ENCODE assay signal across 23 cellular contexts in genomic region chr1:226364129-226364899, GRCh38. TPM values are rescaled to one million over a fixed set of nuclear protein-coding genes. Genes with fewer than 3 reads are reported as not detected.
DNase-seq lines count a peak whose midpoint lies in the region; ATAC-seq and TF ChIP-seq lines count a peak whose summit lies in the region.
"Had no signal": no experiment of that assay in that cellular context is flagged by ENCODE, and none has a peak within 500 bp of the region (broad histone marks: within the 10 kb centered on the region; RNA-seq: fewer than 3 reads in every experiment).

No MANE protein-coding gene starts in this region.

- peak; percentile 78 for ATAC-seq in SK-N-SH treated with all-trans-retinoic acid at 6 μM for 48 hours
- ATAC-seq in mucosa of descending colon, result no peak
- no peak for ATAC-seq in gastroesophageal sphincter
- ATAC-seq: activated CD8-positive, alpha-beta T cell treated with anti-CD3 and anti-CD28 coated beads for 36 hours; left colon; stimulated activated naive CD8-positive, alpha-beta T cell treated with anti-CD3 and anti-CD28 coated beads, Interleukin-15, Interleukin-2, amounts not matched to agents 100 U/mL and 50 U/mL, for 24 hours had no signal

- WGBS in gastroesophageal sphincter (ENCODE audit: low coverage in 1 of 2), 2 donors, result 67% methylated on average over 3 to 11 of the region's 12 CpGs

- no peak for TF ChIP-seq EP300 in gastroesophageal sphincter (IDR thresholded peaks at IDR 0.05)

- no peak overlapping the region for H3K4me3 ChIP-seq in fibroblast of pulmonary artery (replicated peaks; ENCODE audit: low read depth, low read length)
- no peak overlapping the region for H3K4me3 ChIP-seq in mucosa of descending colon
- no peak overlapping the region for H3K4me3 ChIP-seq in gastroesophageal sphincter
- H3K4me3 ChIP-seq: colonic mucosa, right lobe of liver, SJCRH30, transverse colon had no signal

- H3K36me3 ChIP-seq in mucosa of descending colon (ENCODE audit: low read depth) (peaks cover 8% of the 10 kb centered on the region), gastroesophageal sphincter (peaks cover 2 to 100% of the 10 kb centered on the region in 2 donors)

- DNase-seq in fibroblast of pulmonary artery (ENCODE audit: low read depth) (peak; percentile 17), medulla oblongata (ENCODE audit: extremely low spot score) (peak; percentile 32), T-helper 1 cell (no peak), NCI-H526 (lab: John Stamatoyannopoulos, UW) (no peak), mucosa of descending colon (no peak)
- DNase-seq: activated CD8-positive, alpha-beta T cell treated with anti-CD3 and anti-CD28 coated beads for 36 hours; activated naive CD4-positive, alpha-beta T cell treated with anti-CD3 and anti-CD28 coated beads, Interleukin-2, amount 10 ng/mL, durations not matched to agents 7 days and 5 days; activated T-cell treated with anti-CD3 and anti-CD28 coated beads, Interleukin-2, amount 50 U/mL, for 48 hours; colonic mucosa; EL; left colon; NCI-H1092; NCI-H2081; NCI-H69; occipital lobe; right lobe of liver; SJCRH30; stimulated activated CD4-positive, alpha-beta T cell treated with anti-CD3 and anti-CD28 coated beads, Interleukin-1b, Interleukin-23, amount 100 ng/mL, for 48 hours; stimulated activated naive CD8-positive, alpha-beta T cell treated with anti-CD3 and anti-CD28 coated beads, Interleukin-15, Interleukin-2, amounts not matched to agents 100 U/mL and 50 U/mL, for 24 hours; transverse colon had no signal

- no peak for TF ChIP-seq POLR2A in gastroesophageal sphincter (IDR thresholded peaks at IDR 0.05)

- H3K27ac ChIP-seq in gastroesophageal sphincter, result no peak overlapping the region
- H3K27ac ChIP-seq: colonic mucosa, KMS-11, right lobe of liver, SJCRH30 had no signal

- intact Hi-C loops in mucosa of descending colon (cut with DNase I, micrococcal nuclease), result no loop called here

- H3K9me3 ChIP-seq in mucosa of descending colon (no peaks in the 10 kb centered on the region), gastroesophageal sphincter (no peaks in the 10 kb centered on the region)
- H3K9me3 ChIP-seq: colonic mucosa, right lobe of liver, SJCRH30, transverse colon had no signal

- TF ChIP-seq CTCF in fibroblast of pulmonary artery (IDR thresholded peaks at IDR 0.05; ENCODE audit: low read length, missing control alignments), result no peak
- no peak for TF ChIP-seq CTCF in mucosa of descending colon (IDR thresholded peaks at IDR 0.05)
- no peak for TF ChIP-seq CTCF in gastroesophageal sphincter (IDR thresholded peaks at IDR 0.05)

- no peaks in the 10 kb centered on the region for H3K27me3 ChIP-seq in gastroesophageal sphincter
- H3K27me3 ChIP-seq: colonic mucosa, right lobe of liver, SJCRH30, transverse colon had no signal

- H3K4me1 ChIP-seq in mucosa of descending colon (ENCODE audit: low read depth) (no peaks in the 10 kb centered on the region), gastroesophageal sphincter (no peaks in the 10 kb centered on the region)
- H3K4me1 ChIP-seq: colonic mucosa, right lobe of liver, SJCRH30, transverse colon had no signal

TF ChIP-seq in SK-N-SH treated with all-trans-retinoic acid at 6 μM for 48 hours, 23 proteins besides CTCF, POLR2A, EP300 and RAD21:
- TF ChIP-seq ISL1 (CRISPR knock-in tag; IDR thresholded peaks at IDR 0.05), result no peak
- no peak for TF ChIP-seq PATZ1 (CRISPR knock-in tag; IDR thresholded peaks at IDR 0.05; ENCODE audit: borderline replicate concordance)
- no peak for TF ChIP-seq BACH2 (CRISPR knock-in tag; IDR thresholded peaks at IDR 0.05; ENCODE audit: borderline replicate concordance)
- peak; percentile 77; the same call in 1 of the 2 replicates for TF ChIP-seq TCF4 (CRISPR knock-in tag; IDR thresholded peaks at IDR 0.05; ENCODE audit: borderline replicate concordance)
- peak; percentile 65; the same call in 1 of the 2 replicates for TF ChIP-seq TSHZ2 (CRISPR knock-in tag; IDR thresholded peaks at IDR 0.05)

RNA-seq across cellular contexts. Expression of gene PARP1, which starts 43.6 kb away (rescaled TPM):
- 10 to 100 TPM; 35.8 to 81.2 (median 63.2) TPM for total RNA-seq in mucosa of descending colon
- 100 to 1,000 TPM in 2 of 4 donors, 10 to 100 TPM in 2; 77.4 to 147 (median 95.6) TPM for total RNA-seq in gastroesophageal sphincter

RNA-seq across cellular contexts. Expression of gene LIN9, which starts 55.4 kb away (rescaled TPM):
- total RNA-seq in mucosa of descending colon (1 to 10 TPM; 3.8 to 4.5 (median 4.4) TPM), gastroesophageal sphincter (1 to 10 TPM; 2.8 to 5.4 (median 3.4) TPM)

Comparison
In these comparisons a context has a peak if more than half of its experiments do, and no peak if none do; other contexts are left out.
1. DNase-seq: peak in fibroblast of pulmonary artery (single experiment) and medulla oblongata (single experiment); none in T-helper 1 cell (0 of 5), NCI-H526 (0 of 2) and mucosa of descending colon (0 of 3).